Comparison of ENCODE assay signal across 12 cellular contexts in the genomic region with DNA sequence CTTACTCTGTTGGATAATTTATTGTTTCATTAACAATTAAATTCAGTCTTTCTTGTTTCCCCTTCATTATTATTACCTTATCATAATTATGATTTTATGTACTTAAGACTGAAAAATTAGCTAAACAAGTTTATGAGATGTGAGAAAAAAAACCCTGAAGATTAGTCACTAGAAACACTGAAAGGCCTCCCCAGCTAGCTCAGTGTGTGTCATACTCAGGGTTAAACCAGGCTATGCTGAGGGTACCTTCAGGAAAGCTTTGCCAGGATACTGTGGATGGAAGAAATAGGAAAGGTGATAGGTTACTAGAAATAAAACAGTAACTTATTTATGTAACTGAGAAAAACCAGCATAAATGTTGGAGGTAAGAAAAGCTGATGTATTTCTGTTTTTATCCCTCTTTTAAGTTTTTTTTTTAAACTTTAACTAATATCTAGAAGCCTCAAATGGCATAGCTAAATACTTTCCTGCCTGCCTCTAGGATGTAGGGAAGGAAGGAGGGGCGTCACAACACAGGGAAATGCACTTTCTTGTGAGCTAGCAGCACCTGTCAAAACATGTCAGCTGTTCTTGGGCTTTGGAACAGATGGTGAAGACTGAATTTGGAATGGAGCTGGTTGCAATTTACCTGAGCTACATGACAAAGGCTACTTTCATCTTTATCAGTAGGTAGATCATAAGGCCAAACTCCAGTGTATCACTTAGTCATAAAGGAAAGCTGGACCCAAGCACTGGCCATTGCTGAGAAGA. TPM values are rescaled to one million over a fixed set of nuclear protein-coding genes. Genes with fewer than 3 reads are reported as not detected.
A peak's percentile ranks its signal among the peaks of the same experiment; 100 is the strongest.
DNase-seq lines count a peak whose midpoint lies in the region; ATAC-seq and TF ChIP-seq lines count a peak whose summit lies in the region.
"Had no signal": no experiment of that assay in that cellular context is flagged by ENCODE, and none has a peak within 500 bp of the region (broad histone marks: within the 10 kb centered on the region; RNA-seq: fewer than 3 reads in every experiment).

No MANE protein-coding gene starts in this region.

- H3K36me3 ChIP-seq in GM23248 (ENCODE audit: low read depth) (no peaks in the 10 kb centered on the region), upper lobe of right lung (peaks cover 57% of the 10 kb centered on the region)

- H3K36me3 Mint-ChIP-seq in CD4-positive, alpha-beta T cell (ENCODE audit: low read depth) = peaks cover 91% of the 10 kb centered on the region

- H3K9ac ChIP-seq in GM23248 = no peak overlapping the region

- H3K4me1 Mint-ChIP-seq in CD4-positive, alpha-beta T cell (ENCODE audit: low read depth) = peaks cover 8% of the 10 kb centered on the region
- no peaks in the 10 kb centered on the region for H3K4me1 Mint-ChIP-seq in stimulated activated naive CD8-positive, alpha-beta T cell treated with anti-CD3 and anti-CD28 coated beads, Interleukin-15, amount 100 ng/mL, for 72 hours

- TF ChIP-seq CTCF in CD4-positive, alpha-beta T cell (IDR thresholded peaks at IDR 0.05) = no peak
- no peak for TF ChIP-seq CTCF in upper lobe of right lung (IDR thresholded peaks at IDR 0.05)

- H3K4me3 ChIP-seq in GM23248 (no peak overlapping the region), upper lobe of right lung (no peak overlapping the region)

- no peak for DNase-seq in CD4-positive, alpha-beta T cell
- DNase-seq in GM23248 (peak; percentile 71), amniotic epithelial cell (ENCODE audit: low read depth) (peak; percentile 16), left colon (no peak), DMS114 treated with DMSO at 0.1 percent for 48 hours (lab: John Stamatoyannopoulos, UW; ENCODE audit: unreplicated experiment) (no peak), upper lobe of right lung (no peak), SIG-M5 (lab: John Stamatoyannopoulos, UW) (no peak)
- no peak for DNase-seq in stimulated activated naive CD8-positive, alpha-beta T cell treated with anti-CD3 and anti-CD28 coated beads, Interleukin-15, amount 100 ng/mL, for 72 hours
- DNase-seq: activated CD4-positive, CD25-positive, alpha-beta regulatory T cell; NCI-H1694; stimulated activated CD4-positive, alpha-beta T cell treated with anti-CD3 and anti-CD28 coated beads, Interleukin-4, amount 100 ng/mL, for 1 hour; stimulated activated naive CD8-positive, alpha-beta T cell treated with anti-CD3 and anti-CD28 coated beads, Interleukin-15, Interleukin-2, amounts not matched to agents 100 U/mL and 50 U/mL, for 24 hours had no signal

- H3K27ac Mint-ChIP-seq in CD4-positive, alpha-beta T cell = peak overlapping the region; percentile 56
- H3K27ac Mint-ChIP-seq in stimulated activated naive CD8-positive, alpha-beta T cell treated with anti-CD3 and anti-CD28 coated beads, Interleukin-15, amount 100 ng/mL, for 72 hours = no peak overlapping the region

- no peaks in the 10 kb centered on the region for H3K27me3 Mint-ChIP-seq in CD4-positive, alpha-beta T cell
- H3K27me3 Mint-ChIP-seq in stimulated activated naive CD8-positive, alpha-beta T cell treated with anti-CD3 and anti-CD28 coated beads, Interleukin-15, amount 100 ng/mL, for 72 hours = no peaks in the 10 kb centered on the region

- H3K9me3 Mint-ChIP-seq in CD4-positive, alpha-beta T cell = no peaks in the 10 kb centered on the region
- H3K9me3 Mint-ChIP-seq in stimulated activated naive CD8-positive, alpha-beta T cell treated with anti-CD3 and anti-CD28 coated beads, Interleukin-15, amount 100 ng/mL, for 72 hours = no peaks in the 10 kb centered on the region

- WGBS in GM23248 (ENCODE audit: low coverage in 1 of 2, low lambda C conversion rate in 2 of 2, missing lambda C conversion rate in 2 of 2), 2 experiments = 47 to 57% methylated on average over 1 of the region's 1 CpG

- H3K4me2 ChIP-seq in GM23248 (ENCODE audit: unreplicated experiment) = peak overlapping the region; percentile 16

- H4K20me1 ChIP-seq in GM23248 (ENCODE audit: insufficient read depth) = no peaks in the 10 kb centered on the region

- H3F3A ChIP-seq in GM23248 (ENCODE audit: insufficient read depth) = peaks cover 22% of the 10 kb centered on the region

- CTCF ChIA-PET in CD4-positive, alpha-beta T cell (lab: Charles Lee) = interaction anchor here (1.6 kb wide), 1 partner anchor 290 kb away, joined by 3 read pairs; no protein-coding TSS in a partner anchor

- peaks cover 18% of the 10 kb centered on the region for H3K4me1 ChIP-seq in GM23248 (ENCODE audit: insufficient read depth)
- no peaks in the 10 kb centered on the region for H3K4me1 ChIP-seq in upper lobe of right lung

- H3K4me3 Mint-ChIP-seq in CD4-positive, alpha-beta T cell = no peak overlapping the region
- H3K4me3 Mint-ChIP-seq in stimulated activated naive CD8-positive, alpha-beta T cell treated with anti-CD3 and anti-CD28 coated beads, Interleukin-15, amount 100 ng/mL, for 72 hours = no peak overlapping the region

- POLR2A ChIA-PET in CD4-positive, alpha-beta T cell (lab: Charles Lee) = interaction anchor here (1.1 to 2.0 kb wide), 2 partner anchors 28 to 112 kb away, joined by 3 to 6 read pairs; partner anchors contain the start of gene C9orf40

- H3K9me2 ChIP-seq in GM23248 (ENCODE audit: insufficient read depth) = no peaks in the 10 kb centered on the region

- no peaks in the 10 kb centered on the region for H3K27me3 ChIP-seq in CD4-positive, alpha-beta T cell (ENCODE audit: control insufficient read depth, insufficient read depth, low read length)
- no peaks in the 10 kb centered on the region for H3K27me3 ChIP-seq in GM23248 (replicated peaks; ENCODE audit: insufficient read depth)
- H3K27me3 ChIP-seq in upper lobe of right lung = no peaks in the 10 kb centered on the region

- no peak overlapping the region for H2AFZ ChIP-seq in GM23248

- H3K27ac ChIP-seq in CD4-positive, alpha-beta T cell (ENCODE audit: low read depth, low read length) = no peak overlapping the region
- peak overlapping the region; percentile 42 for H3K27ac ChIP-seq in GM23248
- H3K27ac ChIP-seq in upper lobe of right lung = no peak overlapping the region

- intact Hi-C loops in CD4-positive, alpha-beta T cell (cut with DNase I, micrococcal nuclease) = no loop called here
- intact Hi-C loops in left colon (cut with DNase I, micrococcal nuclease) (no loop called here), upper lobe of right lung (cut with DNase I) (no loop called here)

- H3K9me3 ChIP-seq in CD4-positive, alpha-beta T cell (ENCODE audit: control insufficient read depth, low read length) = no peaks in the 10 kb centered on the region
- no peaks in the 10 kb centered on the region for H3K9me3 ChIP-seq in GM23248 (ENCODE audit: low read depth)
- H3K9me3 ChIP-seq in upper lobe of right lung = no peaks in the 10 kb centered on the region

- H3K79me2 ChIP-seq in GM23248 (ENCODE audit: insufficient read depth) = no peaks in the 10 kb centered on the region

- in situ Hi-C loops in GM23248 (cut with MboI) = no loop called here

- no peak for ATAC-seq in CD4-positive, alpha-beta T cell (ENCODE audit: poor library complexity)
- ATAC-seq in left colon (peak; percentile 27), upper lobe of right lung (no peak)
- no peak for ATAC-seq in stimulated activated naive CD8-positive, alpha-beta T cell treated with anti-CD3 and anti-CD28 coated beads, Interleukin-15, amount 100 ng/mL, for 72 hours
- ATAC-seq: stimulated activated naive CD8-positive, alpha-beta T cell treated with anti-CD3 and anti-CD28 coated beads, Interleukin-15, Interleukin-2, amounts not matched to agents 100 U/mL and 50 U/mL, for 24 hours had no signal

RNA-seq across cellular contexts. Expression of gene NMRK1, which starts 24.2 kb away (rescaled TPM):
- 10 to 100 TPM; 45.3 to 46.5 TPM for total RNA-seq in CD4-positive, alpha-beta T cell
- 14.4 and 16.6 TPM in 2 replicates for total RNA-seq in GM23248 (2014; rRNA removed; shearing (Covaris generic))
- 25.8 and 29.2 TPM in 2 replicates for polyA plus RNA-seq in GM23248 (2016; fragmentation: Nextera tagmentation; extraction: Ambion mirVana)
- total RNA-seq in left colon (10 to 100 TPM; 17.0 to 28.4 TPM), upper lobe of right lung (40.4 TPM)

RNA-seq across cellular contexts. Expression of gene OSTF1, which starts 24.6 kb away (rescaled TPM):
- total RNA-seq in CD4-positive, alpha-beta T cell = 10 to 100 TPM; 31.3 to 32.8 TPM
- total RNA-seq in GM23248 (2014; rRNA removed; shearing (Covaris generic)) = 34.9 and 42.4 TPM in 2 replicates
- polyA plus RNA-seq in GM23248 (2016; fragmentation: Nextera tagmentation; extraction: Ambion mirVana) = 65.6 and 70.9 TPM in 2 replicates
- total RNA-seq in left colon (10 to 100 TPM; 69.4 to 75.1 TPM), upper lobe of right lung (77.8 TPM)

RNA-seq across cellular contexts. Expression of gene CARNMT1, which starts 35.6 kb away (rescaled TPM):
- 10 to 100 TPM; 25.2 to 25.3 TPM for total RNA-seq in CD4-positive, alpha-beta T cell
- 27.5 and 60.2 TPM in 2 replicates for total RNA-seq in GM23248 (2014; rRNA removed; shearing (Covaris generic))
- 18.1 and 20.4 TPM in 2 replicates for polyA plus RNA-seq in GM23248 (2016; fragmentation: Nextera tagmentation; extraction: Ambion mirVana)
- total RNA-seq in left colon = 10 to 100 TPM; 19.1 to 19.9 TPM
- 15.7 TPM for total RNA-seq in upper lobe of right lung

Comparison
In these comparisons a context has a peak if more than half of its experiments do, and no peak if none do; other contexts are left out.
1. DNase-seq: peak in GM23248 (single experiment) and amniotic epithelial cell (single experiment); none in CD4-positive, alpha-beta T cell (0 of 10), left colon (0 of 2), stimulated activated naive CD8-positive, alpha-beta T cell treated with anti-CD3 and anti-CD28 coated beads, Interleukin-15, amount 100 ng/mL, for 72 hours (0 of 2), DMS114 treated with DMSO at 0.1 percent for 48 hours (single experiment), upper lobe of right lung (single experiment) and SIG-M5 (single experiment).